24 cellular contexts compared by ENCODE assay signal in the genomic region with DNA sequence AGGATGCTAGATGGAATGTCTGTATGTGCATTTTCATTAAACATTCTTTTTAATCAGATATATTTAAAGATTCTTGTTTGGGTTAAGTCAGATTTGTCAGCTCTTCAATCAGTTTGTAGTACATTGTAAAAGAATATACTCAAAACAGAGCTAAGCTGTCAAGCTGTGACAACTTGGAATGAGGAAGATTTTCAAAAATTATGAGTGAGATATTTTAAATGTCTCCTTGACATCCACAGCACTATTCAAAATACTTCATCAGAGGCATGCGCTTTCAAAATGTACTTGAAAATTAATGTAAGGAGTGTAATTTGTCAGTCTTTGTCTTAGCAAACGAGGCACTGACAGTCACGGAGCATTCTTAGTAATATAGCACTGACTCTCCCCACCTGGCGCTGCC.
"Had no signal": no experiment of that assay in that cellular context is flagged by ENCODE, and none has a peak within 500 bp of the region (broad histone marks: within the 10 kb centered on the region; RNA-seq: fewer than 3 reads in every experiment).

No MANE protein-coding gene starts in this region.

- H3K27ac ChIP-seq: colonic mucosa, epithelial cell of prostate, esophagus squamous epithelium, gastrocnemius medialis, heart right ventricle, left lung, lower lobe of right lung had no signal

- DNase-seq: colonic mucosa; cortex of kidney; effector CD8-positive, alpha-beta T cell; effector memory CD8-positive, alpha-beta T cell; endodermal cell; erythroblast; esophagus squamous epithelium; foreskin fibroblast; foreskin melanocyte; gastrocnemius medialis; glutamatergic neuron; head of caudate nucleus; heart right ventricle; hippocampal formation; left cardiac atrium; left lung; left ventricle myocardium superior; lower lobe of right lung; mesenchymal stem cell; mucosa of descending colon had no signal

- H3K4me3 ChIP-seq: colonic mucosa, esophagus squamous epithelium, gastrocnemius medialis, heart right ventricle, left lung, lower lobe of right lung, mucosa of descending colon had no signal

- ATAC-seq: effector memory CD8-positive, alpha-beta T cell; esophagus mucosa; gastrocnemius medialis; heart right ventricle; left cardiac atrium; left lung; left ventricle myocardium superior; lower lobe of right lung; mucosa of descending colon had no signal

- H3K27me3 Mint-ChIP-seq: effector memory CD8-positive, alpha-beta T cell had no signal

- H3K36me3 ChIP-seq: colonic mucosa, esophagus squamous epithelium, gastrocnemius medialis, heart right ventricle, left lung, lower lobe of right lung had no signal

- H3K4me3 Mint-ChIP-seq: dendritic cell treated with granulocyte-macrophage colony-stimulating factor and Interleukin-4, amounts not matched to agents 40 ng/mL and 50 ng/mL, for 4 days; effector memory CD8-positive, alpha-beta T cell; endodermal cell; mesothelial cell of epicardium had no signal

- H3K9me3 Mint-ChIP-seq: dendritic cell treated with granulocyte-macrophage colony-stimulating factor and Interleukin-4, amounts not matched to agents 40 ng/mL and 50 ng/mL, for 4 days; endodermal cell had no signal

- H3K27ac Mint-ChIP-seq: dendritic cell treated with granulocyte-macrophage colony-stimulating factor and Interleukin-4, amounts not matched to agents 40 ng/mL and 50 ng/mL, for 4 days; effector memory CD8-positive, alpha-beta T cell; endodermal cell; mesothelial cell of epicardium had no signal

- H3K36me3 Mint-ChIP-seq: mesothelial cell of epicardium had no signal

- H3K4me1 ChIP-seq: colonic mucosa, esophagus squamous epithelium, gastrocnemius medialis, heart right ventricle, left lung, lower lobe of right lung had no signal

- H3K4me1 Mint-ChIP-seq: endodermal cell had no signal

- H3K27me3 ChIP-seq: colonic mucosa, esophagus squamous epithelium, gastrocnemius medialis, heart right ventricle, left lung had no signal

- H3K9me3 ChIP-seq: colonic mucosa, esophagus squamous epithelium, gastrocnemius medialis, heart right ventricle, left lung, lower lobe of right lung, mucosa of descending colon had no signal
